19 cellular contexts compared by ENCODE assay signal in genomic region chr11:113549611-113550061, GRCh38.
DNase-seq lines count a peak whose midpoint lies in the region; ATAC-seq and TF ChIP-seq lines count a peak whose summit lies in the region.
"Had no signal": no experiment of that assay in that cellular context is flagged by ENCODE, and none has a peak within 500 bp of the region (broad histone marks: within the 10 kb centered on the region; RNA-seq: fewer than 3 reads in every experiment).

No MANE protein-coding gene starts in this region.

- H3K79me1 ChIP-seq in neuronal stem cell (ENCODE audit: low read depth, low read length) = peaks cover 3% of the 10 kb centered on the region

- peak overlapping the region; percentile 25 for H3K18ac ChIP-seq in neuronal stem cell (ENCODE audit: low read length)

- H3K4me3 ChIP-seq in Caco-2 (ENCODE audit: low read depth, low read length) (no peak overlapping the region), neuronal stem cell (ENCODE audit: low read length in 2 of 2) (no peak overlapping the region), SJCRH30 (no peak overlapping the region)
- H3K4me3 ChIP-seq: colonic mucosa, prostate gland, smooth muscle cell, vagina had no signal

- H2AK5ac ChIP-seq in neuronal stem cell (ENCODE audit: low read depth, low read length) = no peak overlapping the region

- no peak overlapping the region for H3K9ac ChIP-seq in neuronal stem cell (ENCODE audit: low read depth, low read length, poor library complexity)

- H3K23ac ChIP-seq in neuronal stem cell (ENCODE audit: low read depth, low read length, poor library complexity) = no peak overlapping the region

- no peak overlapping the region for H2BK15ac ChIP-seq in neuronal stem cell (ENCODE audit: low read length)

- H3K4me1 Mint-ChIP-seq in Caco-2 (ENCODE audit: low read depth, unreplicated experiment) = peaks cover 35% of the 10 kb centered on the region
- H3K4me1 Mint-ChIP-seq in dendritic cell treated with granulocyte-macrophage colony-stimulating factor and Interleukin-4, amounts not matched to agents 40 ng/mL and 50 ng/mL, for 4 days (ENCODE audit: low read depth) = peaks cover 18% of the 10 kb centered on the region
- H3K4me1 Mint-ChIP-seq: activated naive CD8-positive, alpha-beta T cell treated with anti-CD3 and anti-CD28 coated beads, Interleukin-2, amount 10 ng/mL, durations not matched to agents 7 days and 5 days; natural killer cell had no signal

- no peak for TF ChIP-seq CTCF in Caco-2 (IDR thresholded peaks at IDR 0.05; ENCODE audit: insufficient read depth in 1 of 2, low read depth in 1 of 2, low read length in 1 of 2, severe bottlenecking in 1 of 2, unreplicated experiment in 1 of 2)
- TF ChIP-seq CTCF in GM13977 (IDR thresholded peaks at IDR 0.05; ENCODE audit: extremely low read depth, insufficient read depth, missing control alignments) = no peak

- intact Hi-C loops in Caco-2 (cut with micrococcal nuclease; ENCODE audit: unreplicated experiment) = no loop called here
- intact Hi-C loops in dendritic cell treated with granulocyte-macrophage colony-stimulating factor and Interleukin-4, amounts not matched to agents 40 ng/mL and 50 ng/mL, for 4 days (cut with micrococcal nuclease) = no loop called here

- ATAC-seq in GM18519 (IDR thresholded peaks at IDR 0.05; ENCODE audit: low FRiP score, unreplicated experiment) = no peak
- ATAC-seq: natural killer cell had no signal

- no peaks in the 10 kb centered on the region for H3K36me3 Mint-ChIP-seq in Caco-2 (ENCODE audit: insufficient read depth, unreplicated experiment)
- no peaks in the 10 kb centered on the region for H3K36me3 Mint-ChIP-seq in dendritic cell treated with granulocyte-macrophage colony-stimulating factor and Interleukin-4, amounts not matched to agents 40 ng/mL and 50 ng/mL, for 4 days (ENCODE audit: low read depth)
- H3K36me3 Mint-ChIP-seq: activated naive CD8-positive, alpha-beta T cell treated with anti-CD3 and anti-CD28 coated beads, Interleukin-2, amount 10 ng/mL, durations not matched to agents 7 days and 5 days; brain; natural killer cell had no signal

- DNase-seq in Caco-2 = no peak
- peak; percentile 46 for DNase-seq in NCI-H146 (lab: John Stamatoyannopoulos, UW)
- no peak for DNase-seq in neuronal stem cell (ENCODE audit: low spot score)
- DNase-seq in GM13977 (ENCODE audit: low spot score) = no peak
- no peak for DNase-seq in NCI-H1694 (lab: John Stamatoyannopoulos, UW)
- DNase-seq in SJCRH30 = no peak
- DNase-seq: activated CD4-positive, CD25-positive, alpha-beta regulatory T cell treated with anti-CD3 and anti-CD28 coated beads, Interleukin-2, amount 50 U/mL, for 72 hours; activated naive CD8-positive, alpha-beta T cell treated with anti-CD3 and anti-CD28 coated beads, Interleukin-2, amount 10 ng/mL, durations not matched to agents 7 days and 5 days; CD4-positive, alpha-beta T cell; colonic mucosa; foreskin fibroblast; mesenchymal stem cell; natural killer cell had no signal

- H2BK120ac ChIP-seq in neuronal stem cell (ENCODE audit: low read depth, low read length) = no peak overlapping the region

- in situ Hi-C loops in GM13977 (cut with MboI; ENCODE audit: low pct_unique_long_range_greater_than_20kb, low sequenced_read_pairs, unreplicated experiment) = no loop called here

- no peak overlapping the region for H2BK12ac ChIP-seq in neuronal stem cell (ENCODE audit: low read length)

- CTCF ChIA-PET in Caco-2 (lab: Charles Lee) = no interaction called here

- H4K91ac ChIP-seq in neuronal stem cell (ENCODE audit: low read depth, low read length, poor library complexity) = no peak overlapping the region

- H3K4me1 ChIP-seq in Caco-2 (peaks cover 21% of the 10 kb centered on the region), neuronal stem cell (ENCODE audit: control insufficient read depth in 2 of 2, insufficient read depth in 1 of 2, low read depth in 1 of 2, low read length in 2 of 2) (peaks cover 2 to 11% of the 10 kb centered on the region in 2 donors), SJCRH30 (peaks cover 41% of the 10 kb centered on the region)
- H3K4me1 ChIP-seq: colonic mucosa, prostate gland, vagina had no signal

- H3K27me3 ChIP-seq in Caco-2 (replicated peaks; ENCODE audit: control insufficient read depth, insufficient read depth, low read length) (no peaks in the 10 kb centered on the region), neuronal stem cell (ENCODE audit: control insufficient read depth in 3 of 3, insufficient read depth in 3 of 3, low read depth in 1 of 3, low read length in 3 of 3) (no peaks in the 10 kb centered on the region), SJCRH30 (no peaks in the 10 kb centered on the region)
- H3K27me3 ChIP-seq: colonic mucosa, vagina had no signal

- H3K9me3 ChIP-seq in Caco-2 = no peaks in the 10 kb centered on the region
- H3K9me3 ChIP-seq in neuronal stem cell (replicated peaks in 1 of 2; ENCODE audit: control insufficient read depth in 2 of 2, insufficient read depth in 1 of 2, low read depth in 1 of 2, low read length in 2 of 2) = no peaks in the 10 kb centered on the region
- H3K9me3 ChIP-seq in SJCRH30 (replicated peaks) = no peaks in the 10 kb centered on the region
- H3K9me3 ChIP-seq: colonic mucosa, prostate gland, vagina had no signal

- no peaks in the 10 kb centered on the region for H3K27me3 Mint-ChIP-seq in Caco-2 (ENCODE audit: insufficient read depth, unreplicated experiment)
- peaks cover 10% of the 10 kb centered on the region for H3K27me3 Mint-ChIP-seq in dendritic cell treated with granulocyte-macrophage colony-stimulating factor and Interleukin-4, amounts not matched to agents 40 ng/mL and 50 ng/mL, for 4 days
- H3K27me3 Mint-ChIP-seq: brain had no signal

- H3K27ac ChIP-seq in neuronal stem cell (replicated peaks; ENCODE audit: low read length) (no peak overlapping the region), SJCRH30 (no peak overlapping the region)
- H3K27ac ChIP-seq: colonic mucosa, prostate gland, vagina had no signal

- no peak overlapping the region for H3K4me3 Mint-ChIP-seq in Caco-2 (ENCODE audit: unreplicated experiment)
- H3K4me3 Mint-ChIP-seq in dendritic cell treated with granulocyte-macrophage colony-stimulating factor and Interleukin-4, amounts not matched to agents 40 ng/mL and 50 ng/mL, for 4 days = no peak overlapping the region
- H3K4me3 Mint-ChIP-seq: activated naive CD8-positive, alpha-beta T cell treated with anti-CD3 and anti-CD28 coated beads, Interleukin-2, amount 10 ng/mL, durations not matched to agents 7 days and 5 days; brain; CD4-positive, alpha-beta T cell; natural killer cell had no signal

- H3K4ac ChIP-seq in neuronal stem cell (ENCODE audit: low read length) = no peak overlapping the region

- no peak overlapping the region for H3K4me2 ChIP-seq in neuronal stem cell (ENCODE audit: insufficient read depth, low read length, poor library complexity, severe bottlenecking)
- H3K4me2 ChIP-seq: smooth muscle cell had no signal

- H3K9me3 Mint-ChIP-seq in Caco-2 (ENCODE audit: unreplicated experiment) = peaks cover 20% of the 10 kb centered on the region
- no peaks in the 10 kb centered on the region for H3K9me3 Mint-ChIP-seq in dendritic cell treated with granulocyte-macrophage colony-stimulating factor and Interleukin-4, amounts not matched to agents 40 ng/mL and 50 ng/mL, for 4 days
- H3K9me3 Mint-ChIP-seq: activated naive CD8-positive, alpha-beta T cell treated with anti-CD3 and anti-CD28 coated beads, Interleukin-2, amount 10 ng/mL, durations not matched to agents 7 days and 5 days; brain; CD4-positive, alpha-beta T cell; natural killer cell had no signal

- POLR2A ChIA-PET in Caco-2 (lab: Charles Lee) = no interaction called here

- peak overlapping the region; percentile 65 for H3K27ac Mint-ChIP-seq in Caco-2 (ENCODE audit: unreplicated experiment)
- H3K27ac Mint-ChIP-seq in dendritic cell treated with granulocyte-macrophage colony-stimulating factor and Interleukin-4, amounts not matched to agents 40 ng/mL and 50 ng/mL, for 4 days = peak overlapping the region; percentile 12
- H3K27ac Mint-ChIP-seq: activated naive CD8-positive, alpha-beta T cell treated with anti-CD3 and anti-CD28 coated beads, Interleukin-2, amount 10 ng/mL, durations not matched to agents 7 days and 5 days; CD4-positive, alpha-beta T cell; natural killer cell had no signal

- BruUV-seq in Caco-2 (replicated peaks; lab: Mats Ljungman, UMichigan) = no TSS peak

- H4K8ac ChIP-seq in neuronal stem cell (ENCODE audit: low read depth, low read length) = no peak overlapping the region

- H3K36me3 ChIP-seq in Caco-2 (ENCODE audit: control insufficient read depth, insufficient read depth, low read length) = no peaks in the 10 kb centered on the region
- no peaks in the 10 kb centered on the region for H3K36me3 ChIP-seq in neuronal stem cell (replicated peaks in 1 of 2; ENCODE audit: control insufficient read depth in 2 of 2, insufficient read depth in 2 of 2, low read length in 2 of 2)
- H3K36me3 ChIP-seq in SJCRH30 = no peaks in the 10 kb centered on the region
- H3K36me3 ChIP-seq: colonic mucosa, prostate gland, vagina had no signal

- H2AFZ ChIP-seq in neuronal stem cell (ENCODE audit: low read length) = no peak overlapping the region

- no peak overlapping the region for H3K14ac ChIP-seq in neuronal stem cell (ENCODE audit: low read length)

- WGBS in neuronal stem cell (ENCODE audit: extremely low coverage in 2 of 2, insufficient read length in 2 of 2, insufficient replicate concordance in 1 of 2), 2 donors = no CpG with 5 or more reads among the region's 4 CpGs

- H2BK5ac ChIP-seq in neuronal stem cell (ENCODE audit: low read length) = no peak overlapping the region
